ENCODE assay signal across 1 cellular context in the genomic region with DNA sequence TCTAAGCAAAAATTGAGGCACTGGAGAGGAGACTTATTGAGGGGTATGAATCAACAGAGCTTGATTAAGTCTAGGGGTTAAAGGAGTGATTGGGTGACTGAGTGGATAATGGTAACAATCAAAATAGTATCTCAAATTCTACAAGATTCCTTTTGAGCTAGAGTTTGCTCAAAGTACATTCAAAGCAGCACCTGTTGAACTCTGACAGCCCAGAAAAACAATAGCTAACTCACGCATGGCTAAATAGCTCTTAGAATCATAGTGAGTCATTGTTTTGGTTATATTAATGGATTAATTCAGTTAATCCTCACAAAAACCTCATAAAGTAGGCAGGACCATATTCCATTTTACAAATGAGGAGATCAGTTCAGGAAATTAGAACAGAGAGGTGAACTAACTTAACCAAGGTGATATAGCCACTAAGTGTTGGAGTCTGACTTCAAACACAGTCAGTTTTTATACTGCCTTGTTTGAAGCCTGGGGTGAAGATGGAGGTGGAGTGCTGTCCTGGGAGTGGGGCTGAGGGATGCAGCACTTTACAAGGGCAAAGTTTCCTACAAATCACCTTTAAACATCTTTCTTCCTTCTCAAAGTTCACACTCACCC.
A peak's percentile ranks its signal among the peaks of the same experiment; 100 is the strongest.
TF ChIP-seq lines count a peak whose summit lies in the region.

No MANE protein-coding gene starts in this region.

TF ChIP-seq in GM12878, 131 proteins besides CTCF, POLR2A, EP300 and RAD21:
- no peak for TF ChIP-seq FOS (IDR thresholded peaks at IDR 0.05; ENCODE audit: borderline replicate concordance, extremely low read depth, insufficient read length)
- no peak for TF ChIP-seq SREBF2 (IDR thresholded peaks at IDR 0.05; ENCODE audit: low read length)
- TF ChIP-seq CHD4 (IDR thresholded peaks at IDR 0.05): no peak
- TF ChIP-seq CREB1 (IDR thresholded peaks at IDR 0.05; ENCODE audit: low read depth): no peak
- no peak for TF ChIP-seq GABPA (IDR thresholded peaks at IDR 0.05; ENCODE audit: low read depth)
- 0 out of 2 replicates have a peak, but pooled peaks have one; percentile 29 for TF ChIP-seq ZBED1 (IDR thresholded peaks at IDR 0.05; ENCODE audit: borderline replicate concordance)
- TF ChIP-seq RB1 (IDR thresholded peaks at IDR 0.05; ENCODE audit: borderline replicate concordance): no peak
- 0 out of 2 replicates have a peak, but pooled peaks have one; percentile 15 for TF ChIP-seq FOXM1 (IDR thresholded peaks at IDR 0.05; ENCODE audit: low read depth, low read length)
- no peak for TF ChIP-seq LARP7 (IDR thresholded peaks at IDR 0.05)
- no peak for TF ChIP-seq EZH2 (IDR thresholded peaks at IDR 0.05; ENCODE audit: borderline replicate concordance, control insufficient read depth, low read depth, low read length)
- 0 out of 2 replicates have a peak, but pooled peaks have one; percentile 2 for TF ChIP-seq SMC3 (IDR thresholded peaks at IDR 0.05; ENCODE audit: borderline replicate concordance, low read length)
- no peak for TF ChIP-seq SMAD5 (IDR thresholded peaks at IDR 0.05; ENCODE audit: low read depth)
- TF ChIP-seq MTA3 (IDR thresholded peaks at IDR 0.05; ENCODE audit: borderline replicate concordance, low read length): no peak; the same call in 1 of the 2 replicates
- TF ChIP-seq SMARCA5 (IDR thresholded peaks at IDR 0.05): no peak
- TF ChIP-seq ATF7 (IDR thresholded peaks at IDR 0.05; ENCODE audit: low read depth): 0 out of 2 replicates have a peak, but pooled peaks have one; percentile 40
- TF ChIP-seq NBN (IDR thresholded peaks at IDR 0.05): peak; percentile 20; the same call in 1 of the 2 replicates
- TF ChIP-seq, protein P1, sequence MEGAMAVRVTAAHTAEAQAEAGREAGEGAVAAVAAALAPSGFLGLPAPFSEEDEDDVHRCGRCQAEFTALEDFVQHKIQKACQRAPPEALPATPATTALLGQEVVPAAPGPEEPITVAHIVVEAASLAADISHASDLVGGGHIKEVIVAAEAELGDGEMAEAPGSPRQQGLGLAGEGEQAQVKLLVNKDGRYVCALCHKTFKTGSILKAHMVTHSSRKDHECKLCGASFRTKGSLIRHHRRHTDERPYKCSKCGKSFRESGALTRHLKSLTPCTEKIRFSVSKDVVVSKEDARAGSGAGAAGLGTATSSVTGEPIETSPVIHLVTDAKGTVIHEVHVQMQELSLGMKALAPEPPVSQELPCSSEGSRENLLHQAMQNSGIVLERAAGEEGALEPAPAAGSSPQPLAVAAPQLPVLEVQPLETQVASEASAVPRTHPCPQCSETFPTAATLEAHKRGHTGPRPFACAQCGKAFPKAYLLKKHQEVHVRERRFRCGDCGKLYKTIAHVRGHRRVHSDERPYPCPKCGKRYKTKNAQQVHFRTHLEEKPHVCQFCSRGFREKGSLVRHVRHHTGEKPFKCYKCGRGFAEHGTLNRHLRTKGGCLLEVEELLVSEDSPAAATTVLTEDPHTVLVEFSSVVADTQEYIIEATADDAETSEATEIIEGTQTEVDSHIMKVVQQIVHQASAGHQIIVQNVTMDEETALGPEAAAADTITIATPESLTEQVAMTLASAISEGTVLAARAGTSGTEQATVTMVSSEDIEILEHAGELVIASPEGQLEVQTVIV (IDR thresholded peaks at IDR 0.05; ENCODE audit: borderline replicate concordance, partially characterized antibody): no peak
- no peak for TF ChIP-seq CBFB (IDR thresholded peaks at IDR 0.05; ENCODE audit: low read depth)
- TF ChIP-seq ESRRA (IDR thresholded peaks at IDR 0.05; ENCODE audit: low read length): no peak
